Comparison of ENCODE assay signal across 39 cellular contexts in the genomic region with DNA sequence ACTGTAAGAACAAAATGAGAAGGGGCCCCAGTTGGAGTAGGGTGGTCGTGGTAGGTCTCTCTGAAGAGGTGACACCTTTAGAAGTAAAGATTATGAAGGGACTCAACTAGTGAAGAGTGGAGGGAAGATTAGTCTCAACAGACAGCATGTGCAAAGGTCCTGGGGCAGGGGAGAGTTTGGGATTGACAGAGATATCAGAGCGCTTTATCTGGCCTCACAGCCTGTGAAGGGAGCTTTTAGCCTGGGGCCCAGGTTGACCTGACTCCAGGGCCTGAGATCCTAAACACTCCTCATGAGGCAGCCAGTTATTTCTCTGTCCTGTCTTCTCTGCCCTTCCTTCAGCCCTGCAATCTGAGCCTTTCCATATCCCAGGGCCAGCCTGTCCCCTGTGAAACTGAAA. TPM values are rescaled to one million over a fixed set of nuclear protein-coding genes. Genes with fewer than 3 reads are reported as not detected.
"Had no signal": no experiment of that assay in that cellular context is flagged by ENCODE, and none has a peak within 500 bp of the region (broad histone marks: within the 10 kb centered on the region; RNA-seq: fewer than 3 reads in every experiment).

No MANE protein-coding gene starts in this region.

- H3K4me3 ChIP-seq: MG63 had no signal

- H3K36me3 ChIP-seq: MG63 had no signal

- H3K9me3 ChIP-seq: MG63 had no signal

- H3K27me3 ChIP-seq: MG63 had no signal

- DNase-seq: Karpas-422, Kasumi-1, MG63, MM.1S, MV-4-11, NCI-H1048, NCI-H1092, NCI-H1092 treated with DMSO at 0.1 percent for 48 hours, NCI-H1105, NCI-H1105 treated with DMSO at 0.1 percent for 48 hours, NCI-H1417, NCI-H1417 treated with DMSO at 0.1 percent for 48 hours, NCI-H1436, NCI-H1436 treated with DMSO at 0.1 percent for 48 hours, NCI-H146, NCI-H1694, NCI-H1694 treated with DMSO at 0.1 percent for 48 hours, NCI-H187, NCI-H187 treated with DMSO at 0.1 percent for 48 hours, NCI-H1930, NCI-H2029, NCI-H2029 treated with DMSO at 0.1 percent for 48 hours, NCI-H2081, NCI-H2081 treated with DMSO at 0.1 percent for 48 hours, NCI-H2107, NCI-H2171, NCI-H2171 treated with DMSO at 0.1 percent for 48 hours, NCI-H2227 treated with DMSO at 0.1 percent for 48 hours, NCI-H226, NCI-H345, NCI-H446, NCI-H446 treated with DMSO at 0.1 percent for 48 hours, NCI-H510A, NCI-H510A treated with DMSO at 0.1 percent for 48 hours, NCI-H524 had no signal

RNA-seq across cellular contexts. Expression of gene FGF3, which starts 16.2 kb away (rescaled TPM):
- total RNA-seq: LHCN-M2, M059J, MCF 10A, NCI-H460 had no signal

RNA-seq across cellular contexts. Expression of gene FGF4, which starts 27.9 kb away (rescaled TPM):
- total RNA-seq: LHCN-M2, M059J, MCF 10A, NCI-H460 had no signal
